Comparison of ENCODE assay signal across 20 cellular contexts in genomic region chr3:126994661-126995161, GRCh38. TPM values are rescaled to one million over a fixed set of nuclear protein-coding genes. Genes with fewer than 3 reads are reported as not detected.
DNase-seq lines count a peak whose midpoint lies in the region; ATAC-seq, FAIRE-seq and TF ChIP-seq lines count a peak whose summit lies in the region.
"Had no signal": no experiment of that assay in that cellular context is flagged by ENCODE, and none has a peak within 500 bp of the region (broad histone marks: within the 10 kb centered on the region; RNA-seq: fewer than 3 reads in every experiment).

No MANE protein-coding gene starts in this region.

- POLR2A ChIA-PET in GM12878 (lab: Charles Lee) = no interaction called here
- POLR2A ChIA-PET in OCI-LY7 (lab: Charles Lee) = no interaction called here

- TF ChIP-seq EP300 in GM12878 (IDR thresholded peaks at IDR 0.05; ENCODE audit: borderline replicate concordance in 1 of 2, control insufficient read depth in 1 of 2, low read depth in 2 of 2, low read length in 2 of 2) = no peak

- 42% methylated on average over 9 of the region's 9 CpGs for WGBS in GM12878 (ENCODE audit: insufficient coverage, insufficient replicate concordance, low lambda C conversion rate, missing lambda C conversion rate)
- 25% methylated on average over 9 of the region's 9 CpGs for WGBS in right cardiac atrium

- H3K36me3 Mint-ChIP-seq in stimulated activated effector memory CD8-positive, alpha-beta T cell treated with anti-CD3 and anti-CD28 coated beads, Interleukin-12 subunit alpha, Interleukin-12 subunit beta, amount 100 ng/mL, for 72 hours = no peaks in the 10 kb centered on the region
- H3K36me3 Mint-ChIP-seq: activated naive CD4-positive, alpha-beta T cell treated with anti-CD3 and anti-CD28 coated beads, Interleukin-2, amount 50 U/mL, for 24 hours had no signal

- no peak overlapping the region for H3K9ac ChIP-seq in GM12878 (ENCODE audit: control insufficient read depth, insufficient read depth, low read length)

- H3K9me3 ChIP-seq in GM12878 (replicated peaks; ENCODE audit: control insufficient read depth, insufficient read depth, low read length) (no peaks in the 10 kb centered on the region), right cardiac atrium (ENCODE audit: control insufficient read depth, low read length) (no peaks in the 10 kb centered on the region), OCI-LY7 (ENCODE audit: low read length) (no peaks in the 10 kb centered on the region)

- H3K4me3 ChIP-seq in GM12878 = no peak overlapping the region
- no peak overlapping the region for H3K4me3 ChIP-seq in right cardiac atrium (ENCODE audit: low read length)
- H3K4me3 ChIP-seq in OCI-LY7 (ENCODE audit: low read depth, low read length, poor library complexity, severe bottlenecking) = no peak overlapping the region

- H3K36me3 ChIP-seq in GM12878 (ENCODE audit: control insufficient read depth in 2 of 2, insufficient read depth in 2 of 2, low read length in 1 of 2) (peaks cover 0 to 14% of the 10 kb centered on the region in 2 experiments; a peak in 2 of 4 replicates), OCI-LY7 (ENCODE audit: insufficient read depth, low read length) (no peaks in the 10 kb centered on the region)

- H3K27ac ChIP-seq in GM12878 (ENCODE audit: control insufficient read depth, insufficient read depth) (no peak overlapping the region), right cardiac atrium (ENCODE audit: low read length) (no peak overlapping the region), OCI-LY7 (ENCODE audit: low read depth, low read length, poor library complexity, severe bottlenecking) (no peak overlapping the region)

- H3K27me3 ChIP-seq in GM12878 (replicated peaks in 1 of 2; ENCODE audit: control insufficient read depth in 2 of 2, insufficient read depth in 2 of 2, low read length in 1 of 2) (no peaks in the 10 kb centered on the region), right cardiac atrium (ENCODE audit: control insufficient read depth, insufficient read depth) (no peaks in the 10 kb centered on the region)

- SMC1A ChIA-PET in GM12878 (lab: Charles Lee; ENCODE audit: uncharacterized antibody, unreplicated experiment) = interaction anchor here (0.5 kb wide), 1 partner anchor 140 kb away, joined by 3 read pairs; no protein-coding TSS in a partner anchor

- FAIRE-seq in GM12878 (lab: Jason Lieb, UNC) = no peak
- FAIRE-seq: keratinocyte had no signal

- ATAC-seq in GM12878 (no peak; the same call in 2 of the 3 replicates), right cardiac atrium (peak; percentile 63 to 73), HG03280 (IDR thresholded peaks at IDR 0.05; ENCODE audit: unreplicated experiment) (no peak)
- ATAC-seq in stimulated activated effector memory CD8-positive, alpha-beta T cell treated with anti-CD3 and anti-CD28 coated beads, Interleukin-12 subunit alpha, Interleukin-12 subunit beta, amount 100 ng/mL, for 72 hours = no peak
- ATAC-seq: Panc1 had no signal

- H3K4me1 ChIP-seq in GM12878 (ENCODE audit: control insufficient read depth, insufficient read depth, low read length) = no peaks in the 10 kb centered on the region
- peaks cover 12% of the 10 kb centered on the region for H3K4me1 ChIP-seq in right cardiac atrium (ENCODE audit: control insufficient read depth, insufficient read depth, low read length)
- no peaks in the 10 kb centered on the region for H3K4me1 ChIP-seq in OCI-LY7 (ENCODE audit: insufficient read depth, low read length, poor library complexity, severe bottlenecking)

- intact Hi-C loops in GM12878 (cut with micrococcal nuclease; ENCODE audit: unreplicated experiment) (no loop called here), right cardiac atrium (cut with DNase I) (no loop called here), OCI-LY7 (cut with micrococcal nuclease; ENCODE audit: unreplicated experiment) (no loop called here)

- H3K27ac Mint-ChIP-seq in stimulated activated effector memory CD8-positive, alpha-beta T cell treated with anti-CD3 and anti-CD28 coated beads, Interleukin-12 subunit alpha, Interleukin-12 subunit beta, amount 100 ng/mL, for 72 hours = peak overlapping the region; percentile 64
- H3K27ac Mint-ChIP-seq: activated naive CD4-positive, alpha-beta T cell treated with anti-CD3 and anti-CD28 coated beads, Interleukin-2, amount 50 U/mL, for 24 hours; stimulated activated naive CD8-positive, alpha-beta T cell treated with anti-CD3 and anti-CD28 coated beads, Interleukin-15, Interleukin-2, amounts not matched to agents 100 ng/mL and 50 ng/mL, for 24 hours had no signal

- H2AFZ ChIP-seq in GM12878 (ENCODE audit: control insufficient read depth, low read depth, low read length) (no peak overlapping the region), OCI-LY7 (ENCODE audit: low read length) (no peak overlapping the region)

- BruUV-seq in GM12878 (replicated peaks; lab: Mats Ljungman, UMichigan) = no TSS peak
- no TSS peak for BruUV-seq in OCI-LY7 (replicated peaks; lab: Mats Ljungman, UMichigan)

- H3K4me3 Mint-ChIP-seq in stimulated activated effector memory CD8-positive, alpha-beta T cell treated with anti-CD3 and anti-CD28 coated beads, Interleukin-12 subunit alpha, Interleukin-12 subunit beta, amount 100 ng/mL, for 72 hours = no peak overlapping the region
- H3K4me3 Mint-ChIP-seq: activated naive CD4-positive, alpha-beta T cell treated with anti-CD3 and anti-CD28 coated beads, Interleukin-2, amount 50 U/mL, for 24 hours; H9; stimulated activated naive CD8-positive, alpha-beta T cell treated with anti-CD3 and anti-CD28 coated beads, Interleukin-15, Interleukin-2, amounts not matched to agents 100 ng/mL and 50 ng/mL, for 24 hours had no signal

- H3K4me2 ChIP-seq in GM12878 (ENCODE audit: control insufficient read depth, insufficient read depth) (no peak overlapping the region), OCI-LY7 (ENCODE audit: low read length) (no peak overlapping the region)

- in situ Hi-C loops in G401 (cut with HindIII; ENCODE audit: low sequenced_read_pairs) = no loop called here
- in situ Hi-C loops in GM12878 (cut with MboI) = no loop called here

- no peaks in the 10 kb centered on the region for H3K9me3 Mint-ChIP-seq in stimulated activated effector memory CD8-positive, alpha-beta T cell treated with anti-CD3 and anti-CD28 coated beads, Interleukin-12 subunit alpha, Interleukin-12 subunit beta, amount 100 ng/mL, for 72 hours
- H3K9me3 Mint-ChIP-seq: activated naive CD4-positive, alpha-beta T cell treated with anti-CD3 and anti-CD28 coated beads, Interleukin-2, amount 50 U/mL, for 24 hours; H9; naive B cell; stimulated activated naive CD8-positive, alpha-beta T cell treated with anti-CD3 and anti-CD28 coated beads, Interleukin-15, Interleukin-2, amounts not matched to agents 100 ng/mL and 50 ng/mL, for 24 hours had no signal

- H3K79me2 ChIP-seq in GM12878 (ENCODE audit: control insufficient read depth, insufficient read depth, low read length) (no peaks in the 10 kb centered on the region), OCI-LY7 (ENCODE audit: insufficient read depth, low read depth, low read length) (no peaks in the 10 kb centered on the region)

- TF ChIP-seq CTCF in GM12878 (IDR thresholded peaks at IDR 0.05 in 2 of 3, conservative IDR thresholded peaks at IDR 0.05 in 1 of 3; ENCODE audit: control insufficient read depth in 2 of 3, extremely low read depth in 1 of 3, insufficient read depth in 1 of 3, low read depth in 3 of 3, low read length in 3 of 3) (no peak), OCI-LY7 (conservative IDR thresholded peaks at IDR 0.05; ENCODE audit: low read length) (no peak)

- RAD21 ChIA-PET in GM12878 (lab: Charles Lee; ENCODE audit: unreplicated experiment) = no interaction called here

- no peak for TF ChIP-seq RAD21 in GM12878 (IDR thresholded peaks at IDR 0.05; ENCODE audit: insufficient read depth, low read depth, low read length)

- H3K9me2 ChIP-seq in OCI-LY7 (ENCODE audit: insufficient read depth, low read length) = no peaks in the 10 kb centered on the region

- DNase-seq in G401 (ENCODE audit: low spot score) = peak; percentile 55
- no peak for DNase-seq in GM12878 (ENCODE audit: low read depth, low spot score)
- DNase-seq in right cardiac atrium = peak; percentile 76 to 95 (median 91)
- no peak for DNase-seq in stimulated activated effector memory CD8-positive, alpha-beta T cell treated with anti-CD3 and anti-CD28 coated beads, Interleukin-12 subunit alpha, Interleukin-12 subunit beta, amount 100 ng/mL, for 72 hours (ENCODE audit: low spot score in 2 of 2)
- no peak for DNase-seq in RPMI8226
- no peak for DNase-seq in HK-2 (ENCODE audit: unreplicated experiment)
- DNase-seq in OCI-LY7 (ENCODE audit: low spot score) = no peak
- DNase-seq: activated CD4-positive, alpha-beta T cell treated with anti-CD3 and anti-CD28 coated beads for 1 hour; AML-193; central memory CD4-positive, alpha-beta T cell; DMS79; H9; naive B cell; NCI-H1417; T-helper 1 cell had no signal

- CTCF ChIA-PET in GM12878 (lab: Yijun Ruan, JAX) = interaction anchor here (0.8 kb wide), 1 partner anchor 446 kb away, joined by 3 read pairs; no protein-coding TSS in a partner anchor
- CTCF ChIA-PET in OCI-LY7 (lab: Charles Lee; ENCODE audit: unreplicated experiment) = no interaction called here

- peaks cover 6% of the 10 kb centered on the region for H3K4me1 Mint-ChIP-seq in stimulated activated effector memory CD8-positive, alpha-beta T cell treated with anti-CD3 and anti-CD28 coated beads, Interleukin-12 subunit alpha, Interleukin-12 subunit beta, amount 100 ng/mL, for 72 hours
- H3K4me1 Mint-ChIP-seq: activated naive CD4-positive, alpha-beta T cell treated with anti-CD3 and anti-CD28 coated beads, Interleukin-2, amount 50 U/mL, for 24 hours had no signal

- H4K20me1 ChIP-seq in GM12878 (ENCODE audit: control insufficient read depth, insufficient read depth) (peaks cover 3% of the 10 kb centered on the region; the same call in 1 of the 2 replicates), OCI-LY7 (ENCODE audit: insufficient read depth, low read length) (no peaks in the 10 kb centered on the region)

- no peak for TF ChIP-seq POLR2A in GM12878 (IDR thresholded peaks at IDR 0.05; ENCODE audit: low read depth, low read length)

RNA-seq across cellular contexts. Expression of gene PLXNA1, which starts 11.8 kb away (rescaled TPM):
- total RNA-seq in G401 (2014; rRNA removed; shearing (Covaris generic)) = 23.4 and 32.1 TPM in 2 replicates
- total RNA-seq in GM12878 (2013; cell fraction: nucleolus; rRNA removed) = 76.3 and 87.4 TPM in 2 replicates
- total RNA-seq in GM12878 (2014; rRNA removed) (3.4 and 5.1 TPM in 2 replicates), GM12878 (2014; rRNA removed; fragmentation: Illumina TruSeq; extraction: Trizol) (2.6 TPM in 2 replicates), GM12878 (2021) (9.9 and 10.3 TPM in 2 replicates), right cardiac atrium (10 to 100 TPM; 12.8 to 17.8 (median 15.2) TPM), OCI-LY7 (2022) (3.0 and 3.6 TPM in 2 replicates)
- polyA plus RNA-seq in GM12878 (2011; ENCODE audit: low read depth) = 1.8 TPM
- polyA plus RNA-seq in GM12878 (2011; rRNA removed) (5.8 and 16.4 TPM in 2 replicates), GM12878 (2014; fragmentation: Illumina TruSeq; extraction: Trizol) (1.8 and 2.5 TPM in 2 replicates), GM12878 (2014; fragmentation: Nextera tagmentation; extraction: Ambion mirVana) (under 1 TPM; 0.03 to 0.15 TPM), GM12878 (2014; rRNA removed) (5.4 and 6.8 TPM in 2 replicates), GM12878 (2016; fragmentation: Nextera tagmentation; extraction: Ambion mirVana) (under 1 TPM; 0.79 to 0.95 TPM), right cardiac atrium (9.9 TPM)
- 13.6 and 19.3 TPM in 2 replicates for polyA plus RNA-seq in GM12878 (2011; cell fraction: cytosol; rRNA removed)
- 104 and 110 TPM in 2 replicates for polyA plus RNA-seq in GM12878 (2011; cell fraction: nucleus; rRNA removed)
- 6.5 and 6.7 TPM in 2 replicates for polyA plus RNA-seq in GM12878 (2012)
- 31.7 and 34.5 TPM in 2 replicates for polyA minus RNA-seq in GM12878 (2011; rRNA and poly(A)+ RNA removed)
- 8.8 and 10.0 TPM in 2 replicates for polyA minus RNA-seq in GM12878 (2011; cell fraction: cytosol; rRNA and poly(A)+ RNA removed)
- 31.4 and 46.3 TPM in 2 replicates for polyA minus RNA-seq in GM12878 (2011; cell fraction: nucleus; rRNA and poly(A)+ RNA removed)
- total RNA-seq in OCI-LY7 (2014; rRNA removed; shearing (Covaris generic)) = 3.8 and 4.4 TPM in 2 replicates

Comparison
In these comparisons a context has a peak if more than half of its experiments do, and no peak if none do; other contexts are left out.
1. DNase-seq: peak in G401 (single experiment) and right cardiac atrium (3 of 3); none in GM12878 (single experiment), stimulated activated effector memory CD8-positive, alpha-beta T cell treated with anti-CD3 and anti-CD28 coated beads, Interleukin-12 subunit alpha, Interleukin-12 subunit beta, amount 100 ng/mL, for 72 hours (0 of 2), RPMI8226 (single experiment), HK-2 (single experiment) and OCI-LY7 (single experiment).
2. ATAC-seq: peak in right cardiac atrium (2 of 2); none in GM12878 (single experiment), stimulated activated effector memory CD8-positive, alpha-beta T cell treated with anti-CD3 and anti-CD28 coated beads, Interleukin-12 subunit alpha, Interleukin-12 subunit beta, amount 100 ng/mL, for 72 hours (single experiment) and HG03280 (single experiment).